8 cellular contexts compared by ENCODE assay signal in the genomic region with DNA sequence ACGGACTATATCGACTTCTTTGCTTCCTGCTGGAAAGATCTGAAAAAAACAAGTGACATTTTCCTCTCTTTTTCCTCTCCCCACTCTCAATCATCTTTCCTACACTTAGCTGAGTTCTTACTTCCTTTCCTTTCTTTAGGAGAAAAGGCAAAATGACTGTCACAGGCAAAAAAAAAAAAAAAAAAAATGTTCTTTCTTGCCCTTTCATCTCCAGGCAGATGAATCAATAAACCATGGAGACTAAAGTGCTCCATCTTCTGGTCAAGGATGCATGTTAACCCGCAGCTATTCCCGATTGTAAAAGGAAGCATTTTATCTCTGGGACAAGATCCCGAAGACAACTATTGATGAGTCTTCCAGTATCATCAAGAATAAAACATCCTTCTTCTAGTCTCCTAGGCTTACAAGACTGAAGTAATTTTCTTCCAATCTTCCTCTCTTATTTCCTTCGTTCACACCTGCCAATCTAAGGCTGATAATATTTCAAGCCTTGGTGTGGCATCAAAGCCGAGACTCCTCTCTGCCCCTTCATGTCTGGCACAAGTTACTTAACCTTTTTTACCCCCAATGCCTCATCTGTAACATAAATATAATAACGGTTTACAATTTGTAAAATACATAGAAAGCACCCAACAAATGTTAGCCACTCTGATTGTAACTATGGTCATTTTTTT.
DNase-seq lines count a peak whose midpoint lies in the region; ATAC-seq and TF ChIP-seq lines count a peak whose summit lies in the region.

No MANE protein-coding gene starts in this region.

- intact Hi-C loops in dendritic cell treated with granulocyte-macrophage colony-stimulating factor and Interleukin-4, amounts not matched to agents 40 ng/mL and 50 ng/mL, for 4 days (cut with micrococcal nuclease), result no loop called here

- H3K36me3 Mint-ChIP-seq in dendritic cell treated with granulocyte-macrophage colony-stimulating factor and Interleukin-4, amounts not matched to agents 40 ng/mL and 50 ng/mL, for 4 days (ENCODE audit: low read depth), result no peaks in the 10 kb centered on the region
- H3K36me3 Mint-ChIP-seq in naive B cell, result no peaks in the 10 kb centered on the region

- CTCF ChIA-PET in GM10248 (lab: Yijun Ruan, JAX), result interaction anchor here (1.2 to 3.3 kb wide), 11 partner anchors 10 to 1226 kb away, joined by 3 to 12 read pairs (median 4); no protein-coding TSS in a partner anchor

- no peaks in the 10 kb centered on the region for H3K9me3 Mint-ChIP-seq in dendritic cell treated with granulocyte-macrophage colony-stimulating factor and Interleukin-4, amounts not matched to agents 40 ng/mL and 50 ng/mL, for 4 days
- no peaks in the 10 kb centered on the region for H3K9me3 Mint-ChIP-seq in naive B cell

- H3K4me1 Mint-ChIP-seq in dendritic cell treated with granulocyte-macrophage colony-stimulating factor and Interleukin-4, amounts not matched to agents 40 ng/mL and 50 ng/mL, for 4 days (ENCODE audit: low read depth), result peaks cover 14% of the 10 kb centered on the region
- peaks cover 7 to 8% (median 7%) of the 10 kb centered on the region in 3 donors for H3K4me1 Mint-ChIP-seq in naive B cell

- no peaks in the 10 kb centered on the region for H3K27me3 Mint-ChIP-seq in dendritic cell treated with granulocyte-macrophage colony-stimulating factor and Interleukin-4, amounts not matched to agents 40 ng/mL and 50 ng/mL, for 4 days
- no peaks in the 10 kb centered on the region for H3K27me3 Mint-ChIP-seq in naive B cell

- TF ChIP-seq CTCF in GM10248 (IDR thresholded peaks at IDR 0.05; ENCODE audit: control extremely low read depth, extremely low read depth, low read depth, missing control alignments), result peak; percentile 50

- ATAC-seq in naive B cell (ENCODE audit: low read depth in 2 of 2) (peak in 1 of 2 donors; percentile 21), GM21723 (IDR thresholded peaks at IDR 0.05; ENCODE audit: unreplicated experiment) (no peak)

- in situ Hi-C loops in ACHN (cut with HindIII; ENCODE audit: low pct_ligation_motif_present, low pct_unique_long_range_greater_than_20kb, low sequenced_read_pairs), result no loop called here

- POLR2A ChIA-PET in GM10248 (lab: Yijun Ruan, JAX), result interaction anchor here (0.7 kb wide), 2 partner anchors 55 to 348 kb away, joined by 5 to 9 read pairs; no protein-coding TSS in a partner anchor

- H3K27ac Mint-ChIP-seq in dendritic cell treated with granulocyte-macrophage colony-stimulating factor and Interleukin-4, amounts not matched to agents 40 ng/mL and 50 ng/mL, for 4 days, result peak overlapping the region; percentile 55
- H3K27ac Mint-ChIP-seq in naive B cell, result peak overlapping the region in 5 of 6 donors; percentile 25 to 90 (median 60)

- peak; percentile 74 for DNase-seq in ACHN
- DNase-seq in GM10248 (ENCODE audit: extremely low spot score), result no peak
- peak; percentile 16 for DNase-seq in NCI-H774 (lab: John Stamatoyannopoulos, UW)
- no peak for DNase-seq in naive B cell
- no peak for DNase-seq in stimulated activated CD4-positive, alpha-beta T cell treated with anti-CD3 and anti-CD28 coated beads, Interleukin-4, amount 100 ng/mL, for 1 hour
- no peak for DNase-seq in NCI-H1436 treated with DMSO at 0.1 percent for 48 hours (lab: John Stamatoyannopoulos, UW)

- peak overlapping the region; percentile 32 for H3K4me3 Mint-ChIP-seq in dendritic cell treated with granulocyte-macrophage colony-stimulating factor and Interleukin-4, amounts not matched to agents 40 ng/mL and 50 ng/mL, for 4 days
- peak overlapping the region in 2 of 8 donors; percentile 41 to 51 for H3K4me3 Mint-ChIP-seq in naive B cell

Comparison
In these comparisons a context has a peak if more than half of its experiments do, and no peak if none do; other contexts are left out.
1. DNase-seq: peak in ACHN (single experiment) and NCI-H774 (single experiment); none in GM10248 (single experiment), naive B cell (single experiment), stimulated activated CD4-positive, alpha-beta T cell treated with anti-CD3 and anti-CD28 coated beads, Interleukin-4, amount 100 ng/mL, for 1 hour (single experiment) and NCI-H1436 treated with DMSO at 0.1 percent for 48 hours (single experiment).